ENCODE assay signal across 1 cellular context in genomic region chr4:22474636-22475310, GRCh38.
TF ChIP-seq lines count a peak whose summit lies in the region.

No MANE protein-coding gene starts in this region.

TF ChIP-seq in HepG2, 621 proteins besides CTCF, POLR2A, EP300 and RAD21 (continued from another document and continues in another):
- no peak for TF ChIP-seq REST (IDR thresholded peaks at IDR 0.05; ENCODE audit: borderline replicate concordance in 1 of 2, low read depth in 1 of 2, low read length in 2 of 2)
- TF ChIP-seq FOXO1 (CRISPR knock-in tag; IDR thresholded peaks at IDR 0.05) = no peak
- no peak for TF ChIP-seq IRF9 (CRISPR knock-in tag; IDR thresholded peaks at IDR 0.05; ENCODE audit: borderline replicate concordance)
- TF ChIP-seq KMT2A (CRISPR knock-in tag; IDR thresholded peaks at IDR 0.05) = no peak
- no peak for TF ChIP-seq ARNT (IDR thresholded peaks at IDR 0.05)
- TF ChIP-seq ZNF33A (CRISPR knock-in tag; IDR thresholded peaks at IDR 0.05; ENCODE audit: borderline replicate concordance) = no peak
- TF ChIP-seq HNRNPK (IDR thresholded peaks at IDR 0.05; ENCODE audit: low read depth, low read length, poor library complexity, severe bottlenecking) = no peak
- no peak for TF ChIP-seq DZIP1 (CRISPR knock-in tag; IDR thresholded peaks at IDR 0.05)
- peak; percentile 80 for TF ChIP-seq ARID5B (CRISPR knock-in tag; IDR thresholded peaks at IDR 0.05)
- TF ChIP-seq CBX5 (CRISPR knock-in tag; IDR thresholded peaks at IDR 0.05; ENCODE audit: borderline replicate concordance) = no peak
- no peak for TF ChIP-seq GATAD1 (CRISPR knock-in tag; IDR thresholded peaks at IDR 0.05)
- TF ChIP-seq ZNF274 (CRISPR knock-in tag; IDR thresholded peaks at IDR 0.05) = no peak
- TF ChIP-seq ZNF576 (CRISPR knock-in tag; IDR thresholded peaks at IDR 0.05) = no peak
- no peak for TF ChIP-seq ZBTB49 (CRISPR knock-in tag; IDR thresholded peaks at IDR 0.05; ENCODE audit: borderline replicate concordance)
- TF ChIP-seq ZMAT5 (CRISPR knock-in tag; IDR thresholded peaks at IDR 0.05; ENCODE audit: borderline replicate concordance, low read depth) = no peak
- TF ChIP-seq HMGXB3 (CRISPR knock-in tag; IDR thresholded peaks at IDR 0.05; ENCODE audit: borderline replicate concordance) = no peak
- TF ChIP-seq ZNF276 (CRISPR knock-in tag; IDR thresholded peaks at IDR 0.05; ENCODE audit: low read depth) = no peak
- TF ChIP-seq BCL6 (CRISPR knock-in tag; IDR thresholded peaks at IDR 0.05) = peak; percentile 65
- no peak for TF ChIP-seq TRAFD1 (CRISPR knock-in tag; IDR thresholded peaks at IDR 0.05; ENCODE audit: borderline replicate concordance)
- peak; percentile 39; the same call in 1 of the 2 replicates for TF ChIP-seq MLX (CRISPR knock-in tag; IDR thresholded peaks at IDR 0.05)
- no peak for TF ChIP-seq ZFY (CRISPR knock-in tag; IDR thresholded peaks at IDR 0.05)
- TF ChIP-seq REXO4 (CRISPR knock-in tag; IDR thresholded peaks at IDR 0.05; ENCODE audit: borderline replicate concordance) = no peak
- no peak for TF ChIP-seq ZNF512 (CRISPR knock-in tag; IDR thresholded peaks at IDR 0.05)
